ENCODE assay signal across 11 cellular contexts in genomic region chr18:13369756-13370510, GRCh38.
DNase-seq lines count a peak whose midpoint lies in the region; ATAC-seq and TF ChIP-seq lines count a peak whose summit lies in the region.
"Had no signal": no experiment of that assay in that cellular context is flagged by ENCODE, and none has a peak within 500 bp of the region (broad histone marks: within the 10 kb centered on the region; RNA-seq: fewer than 3 reads in every experiment).

No MANE protein-coding gene starts in this region.

- ATAC-seq in mucosa of descending colon (peak; percentile 92), GM21360 (IDR thresholded peaks at IDR 0.05; ENCODE audit: unreplicated experiment) (no peak)

- H3K36me3 ChIP-seq in mucosa of descending colon (ENCODE audit: low read depth): no peaks in the 10 kb centered on the region
- H3K36me3 ChIP-seq in GM23248 (ENCODE audit: low read depth): no peaks in the 10 kb centered on the region
- H3K36me3 ChIP-seq: thoracic aorta had no signal

- DNase-seq in COR-L47 (lab: John Stamatoyannopoulos, UW): peak; percentile 34
- peak; percentile 83 for DNase-seq in Jurkat, Clone E6-1 (ENCODE audit: low read depth, low spot score)
- peak; percentile 89 for DNase-seq in astrocyte of the hippocampus (ENCODE audit: low read depth, low spot score)
- DNase-seq in mucosa of descending colon: peak; percentile 76 to 88 (median 85)
- no peak for DNase-seq in NCI-H526 treated with DMSO at 0.1 percent for 48 hours (lab: John Stamatoyannopoulos, UW)
- no peak for DNase-seq in GM23248
- DNase-seq: cortex of kidney, NCI-H1930 had no signal

- H3K4me2 ChIP-seq in GM23248 (ENCODE audit: unreplicated experiment): no peak overlapping the region

- no peaks in the 10 kb centered on the region for H4K20me1 ChIP-seq in GM23248 (ENCODE audit: insufficient read depth)

- TF ChIP-seq CTCF in mucosa of descending colon (IDR thresholded peaks at IDR 0.05): no peak

- peak overlapping the region; percentile 32 for H3K4me3 ChIP-seq in Jurkat, Clone E6-1 (ENCODE audit: low read length)
- H3K4me3 ChIP-seq in mucosa of descending colon: no peak overlapping the region
- no peak overlapping the region for H3K4me3 ChIP-seq in GM23248
- H3K4me3 ChIP-seq: thoracic aorta had no signal

- peaks cover 18% of the 10 kb centered on the region for H3K4me1 ChIP-seq in mucosa of descending colon (ENCODE audit: low read depth)
- H3K4me1 ChIP-seq in GM23248 (ENCODE audit: insufficient read depth): no peaks in the 10 kb centered on the region

- H3K9ac ChIP-seq in GM23248: no peak overlapping the region

- in situ Hi-C loops in GM23248 (cut with MboI): no loop called here

- H3K9me2 ChIP-seq in GM23248 (ENCODE audit: insufficient read depth): no peaks in the 10 kb centered on the region

- H3K9me3 ChIP-seq in mucosa of descending colon (no peaks in the 10 kb centered on the region), GM23248 (ENCODE audit: low read depth) (no peaks in the 10 kb centered on the region)
- H3K9me3 ChIP-seq: thoracic aorta had no signal

- H3K27ac ChIP-seq in GM23248: no peak overlapping the region
- H3K27ac ChIP-seq: HL-60, thoracic aorta had no signal

- 36 to 37% methylated on average over 15 of the region's 15 CpGs for WGBS in GM23248 (ENCODE audit: low coverage in 1 of 2, low lambda C conversion rate in 2 of 2, missing lambda C conversion rate in 2 of 2), 2 experiments

- no peak overlapping the region for H2AFZ ChIP-seq in GM23248

- no peaks in the 10 kb centered on the region for H3K79me2 ChIP-seq in GM23248 (ENCODE audit: insufficient read depth)

- intact Hi-C loops in mucosa of descending colon (cut with DNase I, micrococcal nuclease): loop anchor here in 1 of 2 donors (10.0 kb wide), 1 partner anchor 45 kb away; no protein-coding TSS in a partner anchor

- no peaks in the 10 kb centered on the region for H3F3A ChIP-seq in GM23248 (ENCODE audit: insufficient read depth)

- no peaks in the 10 kb centered on the region; the same call in 1 of the 2 replicates for H3K27me3 ChIP-seq in GM23248 (replicated peaks; ENCODE audit: insufficient read depth)

Comparison
In these comparisons a context has a peak if more than half of its experiments do, and no peak if none do; other contexts are left out.
1. DNase-seq: peak in COR-L47 (single experiment), Jurkat, Clone E6-1 (single experiment), astrocyte of the hippocampus (single experiment) and mucosa of descending colon (3 of 3); none in NCI-H526 treated with DMSO at 0.1 percent for 48 hours (single experiment) and GM23248 (single experiment).